Comparison of ENCODE assay signal across 26 cellular contexts in genomic region chr1:7987528-7987927, GRCh38. TPM values are rescaled to one million over a fixed set of nuclear protein-coding genes. Genes with fewer than 3 reads are reported as not detected.
"Had no signal": no experiment of that assay in that cellular context is flagged by ENCODE, and none has a peak within 500 bp of the region (broad histone marks: within the 10 kb centered on the region; RNA-seq: fewer than 3 reads in every experiment).

No MANE protein-coding gene starts in this region.

- H3K9me3 Mint-ChIP-seq: T-helper 1 cell treated with Interleukin-12 subunit alpha and Interleukin-12 subunit beta and Interleukin-4 antibody, amounts not matched to agents 30 μg/mL and 1 μg/mL, for 36 hours had no signal

- H3K27ac Mint-ChIP-seq: activated CD8-positive, alpha-beta T cell treated with anti-CD3 and anti-CD28 coated beads, Interleukin-2, amount 10 ng/mL, durations not matched to agents 7 days and 5 days; T-helper 1 cell treated with Interleukin-12 subunit alpha and Interleukin-12 subunit beta and Interleukin-4 antibody, amounts not matched to agents 30 μg/mL and 1 μg/mL, for 36 hours had no signal

- H3K4me3 Mint-ChIP-seq: activated CD8-positive, alpha-beta T cell treated with anti-CD3 and anti-CD28 coated beads, Interleukin-2, amount 10 ng/mL, durations not matched to agents 7 days and 5 days; T-helper 1 cell treated with Interleukin-12 subunit alpha and Interleukin-12 subunit beta and Interleukin-4 antibody, amounts not matched to agents 30 μg/mL and 1 μg/mL, for 36 hours had no signal

- H3K9me3 ChIP-seq: ascending aorta, body of pancreas, Peyer's patch had no signal

- ATAC-seq: activated CD8-positive, alpha-beta T cell treated with anti-CD3 and anti-CD28 coated beads, Interleukin-2, amount 10 ng/mL, durations not matched to agents 7 days and 5 days; body of pancreas had no signal

- DNase-seq: activated CD4-positive, CD25-positive, alpha-beta regulatory T cell; activated CD8-positive, alpha-beta memory T cell treated with anti-CD3 and anti-CD28 coated beads, Interleukin-2, amount 50 U/mL, for 48 hours; activated CD8-positive, alpha-beta T cell treated with anti-CD3 and anti-CD28 coated beads, Interleukin-2, amount 10 ng/mL, durations not matched to agents 7 days and 5 days; activated naive CD4-positive, alpha-beta T cell treated with anti-CD3 and anti-CD28 coated beads, Interleukin-2, amount 50 U/mL, for 16 hours; activated T-cell treated with anti-CD3 and anti-CD28 coated beads, Interleukin-2, amount 50 U/mL, for 1 hour; amniotic stem cell; body of pancreas; central memory CD4-positive, alpha-beta T cell; Karpas-422; MM.1S; NCI-H1105; NCI-H1436; NCI-H1694 treated with DMSO at 0.1 percent for 48 hours; NCI-H345; NCI-H510A; NCI-H526 treated with DMSO at 0.1 percent for 48 hours; NCI-H82; NK-92 treated with Interleukin-12 subunit alpha and Interleukin-12 subunit beta, amount 100 ng/mL, for 24 hours; OCI-M1; Peyer's patch; SHP77 treated with DMSO at 0.1 percent for 48 hours; T-helper 9 cell had no signal

- H3K27me3 ChIP-seq: ascending aorta, body of pancreas, Peyer's patch had no signal

- H3K27ac ChIP-seq: ascending aorta, body of pancreas, Peyer's patch had no signal

- FAIRE-seq: bronchial epithelial cell had no signal

- H3K4me3 ChIP-seq: ascending aorta, body of pancreas, Peyer's patch had no signal

RNA-seq across cellular contexts. Expression of gene TNFRSF9, which starts 46.9 kb away (rescaled TPM):
- total RNA-seq: ascending aorta, SK-MEL-5 had no signal
